Comparison of ENCODE assay signal across 14 cellular contexts in the genomic region with DNA sequence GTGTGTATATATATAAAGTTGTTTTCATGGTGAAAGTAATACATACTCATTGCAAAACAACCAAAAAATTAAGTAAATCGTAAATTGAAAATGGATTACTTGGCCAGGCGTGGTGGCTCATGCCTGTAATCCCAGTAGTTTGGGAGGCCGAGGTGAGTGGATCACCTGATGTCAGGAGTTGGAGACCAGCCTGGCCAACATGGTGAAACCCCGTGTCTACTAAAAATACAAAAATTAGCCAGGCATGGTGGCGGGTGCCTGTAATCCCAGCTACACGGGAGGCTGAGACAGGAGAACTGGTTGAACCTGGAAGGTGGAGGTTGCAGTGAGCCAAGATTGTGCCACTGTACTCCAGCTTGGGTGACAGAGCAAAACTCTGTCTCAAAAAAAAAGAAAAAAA. TPM values are rescaled to one million over a fixed set of nuclear protein-coding genes. Genes with fewer than 3 reads are reported as not detected.
"Had no signal": no experiment of that assay in that cellular context is flagged by ENCODE, and none has a peak within 500 bp of the region (broad histone marks: within the 10 kb centered on the region; RNA-seq: fewer than 3 reads in every experiment).

No MANE protein-coding gene starts in this region.

RNA-seq across cellular contexts. Expression of a gene that starts 7.2 kb away (rescaled TPM):
- total RNA-seq: cerebellum had no signal

RNA-seq across cellular contexts. Expression of a gene that starts 34.2 kb away (rescaled TPM):
- total RNA-seq: activated CD4-positive, alpha-beta T cell treated with anti-CD3 and anti-CD28 coated beads for 36 hours; activated CD4-positive, alpha-beta T cell treated with anti-CD3 and anti-CD28 coated beads, Interleukin-2, amount 10 ng/mL, durations not matched to agents 7 days and 5 days; activated T-cell treated with anti-CD3 and anti-CD28 coated beads, Interleukin-2, amount 50 U/mL, for 4 hours; cardiac muscle cell; cerebellum had no signal

RNA-seq across cellular contexts. Expression of a gene that starts 48.4 kb away (rescaled TPM):
- total RNA-seq: activated CD4-positive, alpha-beta memory T cell treated with anti-CD3 and anti-CD28 coated beads, Interleukin-2, amount 10 ng/mL, durations not matched to agents 7 days and 5 days; activated CD4-positive, alpha-beta T cell treated with anti-CD3 and anti-CD28 coated beads for 36 hours; activated CD4-positive, alpha-beta T cell treated with anti-CD3 and anti-CD28 coated beads, Interleukin-2, amount 10 ng/mL, durations not matched to agents 7 days and 5 days; activated CD8-positive, alpha-beta memory T cell treated with anti-CD3 and anti-CD28 coated beads, Interleukin-2, amount 10 ng/mL, durations not matched to agents 7 days and 5 days; activated CD8-positive, alpha-beta T cell treated with anti-CD3 and anti-CD28 coated beads, Interleukin-2, amount 10 ng/mL, durations not matched to agents 7 days and 5 days; activated naive CD8-positive, alpha-beta T cell treated with anti-CD3 and anti-CD28 coated beads, Interleukin-2, amount 10 ng/mL, durations not matched to agents 7 days and 5 days; activated T-cell treated with anti-CD3 and anti-CD28 coated beads, Interleukin-2, amount 50 U/mL, for 72 hours; activated T-helper 1 cell treated with anti-CD3 and anti-CD28 coated beads, Interleukin-12 subunit alpha, Interleukin-12 subunit beta, Interleukin-2, Interleukin-4 antibody, amounts not matched to agents 30 ng/mL and 10 ng/mL and 1 ng/mL, durations not matched to agents 14 hours and 24 hours and 36 hours; activated T-helper 17 cell treated with anti-CD3 and anti-CD28 coated beads, Interleukin-2, amount 50 U/mL, for 72 hours; ascending aorta; cardiac muscle cell; cerebellum; T-helper 2 cell treated with Interferon-gamma antibody and Interleukin-4, amounts not matched to agents 100 ng/mL and 5 ng/mL, for 36 hours had no signal
- polyA plus RNA-seq: cardiac muscle cell had no signal

RNA-seq across cellular contexts. Expression of a gene that starts 51.1 kb away (rescaled TPM):
- total RNA-seq: activated CD4-positive, alpha-beta memory T cell treated with anti-CD3 and anti-CD28 coated beads, Interleukin-2, amount 10 ng/mL, durations not matched to agents 7 days and 5 days; activated CD4-positive, alpha-beta T cell treated with anti-CD3 and anti-CD28 coated beads for 36 hours; activated CD4-positive, alpha-beta T cell treated with anti-CD3 and anti-CD28 coated beads, Interleukin-2, amount 10 ng/mL, durations not matched to agents 7 days and 5 days; activated naive CD8-positive, alpha-beta T cell treated with anti-CD3 and anti-CD28 coated beads, Interleukin-2, amount 10 ng/mL, durations not matched to agents 7 days and 5 days; activated T-cell treated with anti-CD3 and anti-CD28 coated beads, Interleukin-2, amount 50 U/mL, for 72 hours; activated T-helper 1 cell treated with anti-CD3 and anti-CD28 coated beads, Interleukin-12 subunit alpha, Interleukin-12 subunit beta, Interleukin-2, Interleukin-4 antibody, amounts not matched to agents 30 ng/mL and 10 ng/mL and 1 ng/mL, durations not matched to agents 14 hours and 24 hours and 36 hours; activated T-helper 17 cell treated with anti-CD3 and anti-CD28 coated beads, Interleukin-2, amount 50 U/mL, for 72 hours; ascending aorta; cardiac muscle cell; cerebellum had no signal
- polyA plus RNA-seq: cardiac muscle cell had no signal
